Comparison of ENCODE assay signal across 17 cellular contexts in the genomic region with DNA sequence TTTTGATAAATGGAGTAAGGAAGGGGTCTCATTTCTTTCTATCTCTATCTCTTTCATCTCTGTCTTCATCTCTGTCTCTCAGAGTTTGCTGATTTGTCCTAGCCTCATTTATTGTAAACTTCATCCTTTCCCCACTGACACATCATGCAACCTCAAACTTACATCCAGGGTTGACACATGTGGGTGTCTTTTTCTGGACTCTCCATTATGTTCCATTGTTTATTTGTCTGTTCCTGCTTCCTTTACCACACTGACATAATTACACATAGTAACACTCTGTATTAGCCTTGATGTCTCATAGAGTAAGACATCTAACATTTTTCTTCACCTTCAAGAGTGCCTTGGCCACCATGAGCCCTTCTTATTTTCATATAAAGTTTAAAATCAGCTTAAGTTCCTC. TPM values are rescaled to one million over a fixed set of nuclear protein-coding genes. Genes with fewer than 3 reads are reported as not detected.
A peak's percentile ranks its signal among the peaks of the same experiment; 100 is the strongest.
DNase-seq lines count a peak whose midpoint lies in the region; ATAC-seq, FAIRE-seq and TF ChIP-seq lines count a peak whose summit lies in the region.
"Had no signal": no experiment of that assay in that cellular context is flagged by ENCODE, and none has a peak within 500 bp of the region (broad histone marks: within the 10 kb centered on the region; RNA-seq: fewer than 3 reads in every experiment).

No MANE protein-coding gene starts in this region.

- H3K4me2 ChIP-seq in endothelial cell of umbilical vein (ENCODE audit: insufficient read depth, low read length), result no peak overlapping the region

- peaks cover 0 to 6% of the 10 kb centered on the region in 2 donors for H3K9me3 Mint-ChIP-seq in stimulated activated naive CD8-positive, alpha-beta T cell treated with anti-CD3 and anti-CD28 coated beads, Interleukin-15, amount 100 ng/mL, for 72 hours
- no peaks in the 10 kb centered on the region for H3K9me3 Mint-ChIP-seq in activated T-helper 17 cell treated with anti-CD3 and anti-CD28 coated beads, Interleukin-2, amount 50 U/mL, for 72 hours
- no peaks in the 10 kb centered on the region for H3K9me3 Mint-ChIP-seq in natural killer cell treated with Interleukin-12 subunit alpha and Interleukin-12 subunit beta and Interleukin-15 and Interleukin-18, amount 100 ng/mL, for 72 hours
- H3K9me3 Mint-ChIP-seq: CD4-positive, alpha-beta T cell; HFFc6 had no signal

- no peak for TF ChIP-seq EP300 in ovary (IDR thresholded peaks at IDR 0.05)

- H2AFZ ChIP-seq in endothelial cell of umbilical vein (ENCODE audit: low read depth, low read length), result no peak overlapping the region

- no peaks in the 10 kb centered on the region for H3K9me1 ChIP-seq in endothelial cell of umbilical vein (replicated peaks; ENCODE audit: control insufficient read depth, extremely low read depth, insufficient read depth, low read length)

- POLR2A ChIA-PET in endothelial cell of umbilical vein (lab: Charles Lee), result no interaction called here

- no peak for DNase-seq in stimulated activated naive CD8-positive, alpha-beta T cell treated with anti-CD3 and anti-CD28 coated beads, Interleukin-15, Interleukin-2, amounts not matched to agents 100 U/mL and 50 U/mL, for 24 hours
- DNase-seq in stimulated activated naive CD8-positive, alpha-beta T cell treated with anti-CD3 and anti-CD28 coated beads, Interleukin-15, amount 100 ng/mL, for 72 hours, result no peak
- no peak for DNase-seq in endothelial cell of umbilical vein (ENCODE audit: low read depth, low spot score)
- DNase-seq in natural killer cell treated with Interleukin-12 subunit alpha and Interleukin-12 subunit beta and Interleukin-15 and Interleukin-18, amount 100 ng/mL, for 72 hours (ENCODE audit: low spot score), result no peak
- DNase-seq in ovary, result no peak
- DNase-seq: C1 segment of cervical spinal cord; Calu3; CD4-positive, alpha-beta T cell; DMS 273 treated with DMSO at 0.1 percent for 48 hours; HCEC 1CT; HFFc6 had no signal

- no peaks in the 10 kb centered on the region for H3K27me3 Mint-ChIP-seq in stimulated activated naive CD8-positive, alpha-beta T cell treated with anti-CD3 and anti-CD28 coated beads, Interleukin-15, amount 100 ng/mL, for 72 hours
- H3K27me3 Mint-ChIP-seq in activated T-helper 17 cell treated with anti-CD3 and anti-CD28 coated beads, Interleukin-2, amount 50 U/mL, for 72 hours, result no peaks in the 10 kb centered on the region
- H3K27me3 Mint-ChIP-seq in natural killer cell treated with Interleukin-12 subunit alpha and Interleukin-12 subunit beta and Interleukin-15 and Interleukin-18, amount 100 ng/mL, for 72 hours, result peaks cover 7 to 10% of the 10 kb centered on the region in 2 donors
- H3K27me3 Mint-ChIP-seq: CD4-positive, alpha-beta T cell had no signal

- H3K9ac ChIP-seq in endothelial cell of umbilical vein (replicated peaks; ENCODE audit: extremely low read depth, insufficient read depth, low read length), result no peak overlapping the region

- H3K27me3 ChIP-seq in endothelial cell of umbilical vein (ENCODE audit: control insufficient read depth in 2 of 2, insufficient read depth in 2 of 2, low read length in 2 of 2) (no peaks in the 10 kb centered on the region), ovary (no peaks in the 10 kb centered on the region)

- H3K4me1 ChIP-seq in endothelial cell of umbilical vein (ENCODE audit: control insufficient read depth, extremely low read depth, insufficient read depth, low read length) (no peaks in the 10 kb centered on the region), ovary (ENCODE audit: insufficient read depth) (no peaks in the 10 kb centered on the region)

- CTCF ChIA-PET in endothelial cell of umbilical vein (lab: Charles Lee), result interaction anchor here (2.6 kb wide), 1 partner anchor 8 kb away, joined by 12 read pairs; the partner anchor contains the start of gene SRD5A3

- no peaks in the 10 kb centered on the region for H3K36me3 ChIP-seq in endothelial cell of umbilical vein (ENCODE audit: control insufficient read depth in 2 of 2, extremely low read depth in 1 of 2, insufficient read depth in 2 of 2, low read length in 2 of 2)
- no peaks in the 10 kb centered on the region for H3K36me3 ChIP-seq in ovary

- no peak overlapping the region for H3K4me3 Mint-ChIP-seq in stimulated activated naive CD8-positive, alpha-beta T cell treated with anti-CD3 and anti-CD28 coated beads, Interleukin-15, amount 100 ng/mL, for 72 hours
- H3K4me3 Mint-ChIP-seq in activated T-helper 17 cell treated with anti-CD3 and anti-CD28 coated beads, Interleukin-2, amount 50 U/mL, for 72 hours, result peak overlapping the region; percentile 1
- H3K4me3 Mint-ChIP-seq in natural killer cell treated with Interleukin-12 subunit alpha and Interleukin-12 subunit beta and Interleukin-15 and Interleukin-18, amount 100 ng/mL, for 72 hours, result no peak overlapping the region
- H3K4me3 Mint-ChIP-seq: B cell; CD4-positive, alpha-beta T cell; HFFc6 had no signal

- no peaks in the 10 kb centered on the region for H3K79me2 ChIP-seq in endothelial cell of umbilical vein (ENCODE audit: control insufficient read depth, insufficient read depth, low read length)

- no peaks in the 10 kb centered on the region for H4K20me1 ChIP-seq in endothelial cell of umbilical vein (replicated peaks; ENCODE audit: control insufficient read depth, extremely low read depth, insufficient read depth, low read length)

- dilution Hi-C loops in endothelial cell of umbilical vein (cut with MboI; ENCODE audit: extremely low pct_ligation_motif_present, low sequenced_read_pairs), result no loop called here

- peaks cover 23% of the 10 kb centered on the region for H3K4me1 Mint-ChIP-seq in stimulated activated naive CD8-positive, alpha-beta T cell treated with anti-CD3 and anti-CD28 coated beads, Interleukin-15, amount 100 ng/mL, for 72 hours
- peaks cover 5% of the 10 kb centered on the region for H3K4me1 Mint-ChIP-seq in activated T-helper 17 cell treated with anti-CD3 and anti-CD28 coated beads, Interleukin-2, amount 50 U/mL, for 72 hours
- H3K4me1 Mint-ChIP-seq in natural killer cell treated with Interleukin-12 subunit alpha and Interleukin-12 subunit beta and Interleukin-15 and Interleukin-18, amount 100 ng/mL, for 72 hours (ENCODE audit: low read depth in 2 of 2), result peaks cover 0 to 11% of the 10 kb centered on the region in 2 donors
- H3K4me1 Mint-ChIP-seq: B cell had no signal

- ATAC-seq in stimulated activated naive CD8-positive, alpha-beta T cell treated with anti-CD3 and anti-CD28 coated beads, Interleukin-15, Interleukin-2, amounts not matched to agents 100 U/mL and 50 U/mL, for 24 hours, result peak; percentile 54
- no peak for ATAC-seq in stimulated activated naive CD8-positive, alpha-beta T cell treated with anti-CD3 and anti-CD28 coated beads, Interleukin-15, amount 100 ng/mL, for 72 hours
- peak; percentile 78 for ATAC-seq in activated T-helper 17 cell treated with anti-CD3 and anti-CD28 coated beads, Interleukin-2, amount 50 U/mL, for 72 hours (replicated peaks)
- ATAC-seq in HG02840 (IDR thresholded peaks at IDR 0.05; ENCODE audit: low FRiP score, unreplicated experiment), result no peak
- no peak for ATAC-seq in natural killer cell treated with Interleukin-12 subunit alpha and Interleukin-12 subunit beta and Interleukin-15 and Interleukin-18, amount 100 ng/mL, for 72 hours
- ATAC-seq: GM12878 had no signal

- FAIRE-seq in endothelial cell of umbilical vein (lab: Jason Lieb, UNC), result peak; percentile 69
- FAIRE-seq: A204.1, GM12878, GM18507 had no signal

- H3K9me3 ChIP-seq in endothelial cell of umbilical vein (replicated peaks; ENCODE audit: control insufficient read depth, insufficient read depth, low read length), result no peaks in the 10 kb centered on the region
- H3K9me3 ChIP-seq in ovary, result no peaks in the 10 kb centered on the region

- no peak overlapping the region for H3K4me3 ChIP-seq in endothelial cell of umbilical vein (replicated peaks in 1 of 3; ENCODE audit: insufficient read depth in 1 of 3, low read depth in 1 of 3, low read length in 3 of 3)
- no peak overlapping the region for H3K4me3 ChIP-seq in ovary
- H3K4me3 ChIP-seq: GM12878 had no signal

- TF ChIP-seq POLR2A in endothelial cell of umbilical vein (IDR thresholded peaks at IDR 0.05; ENCODE audit: low read depth, low read length), result no peak
- TF ChIP-seq POLR2A in ovary (IDR thresholded peaks at IDR 0.05), result no peak

- TF ChIP-seq CTCF in endothelial cell of umbilical vein (IDR thresholded peaks at IDR 0.05; ENCODE audit: extremely low read depth in 1 of 2, insufficient read depth in 1 of 2, low read depth in 1 of 2, low read length in 2 of 2) (no peak), ovary (IDR thresholded peaks at IDR 0.05) (no peak)

- no peaks in the 10 kb centered on the region for H3K36me3 Mint-ChIP-seq in activated T-helper 17 cell treated with anti-CD3 and anti-CD28 coated beads, Interleukin-2, amount 50 U/mL, for 72 hours (ENCODE audit: low read depth)
- H3K36me3 Mint-ChIP-seq in natural killer cell treated with Interleukin-12 subunit alpha and Interleukin-12 subunit beta and Interleukin-15 and Interleukin-18, amount 100 ng/mL, for 72 hours, result no peaks in the 10 kb centered on the region

- H3K27ac Mint-ChIP-seq in stimulated activated naive CD8-positive, alpha-beta T cell treated with anti-CD3 and anti-CD28 coated beads, Interleukin-15, amount 100 ng/mL, for 72 hours, result no peak overlapping the region
- H3K27ac Mint-ChIP-seq in activated T-helper 17 cell treated with anti-CD3 and anti-CD28 coated beads, Interleukin-2, amount 50 U/mL, for 72 hours, result no peak overlapping the region
- H3K27ac Mint-ChIP-seq in natural killer cell treated with Interleukin-12 subunit alpha and Interleukin-12 subunit beta and Interleukin-15 and Interleukin-18, amount 100 ng/mL, for 72 hours, result no peak overlapping the region
- H3K27ac Mint-ChIP-seq: B cell; CD4-positive, alpha-beta T cell; HFFc6 had no signal

- H3K27ac ChIP-seq in endothelial cell of umbilical vein (ENCODE audit: insufficient read depth, low read depth, low read length), result no peak overlapping the region
- no peak overlapping the region for H3K27ac ChIP-seq in ovary

- no TSS peak for BruUV-seq in endothelial cell of umbilical vein (replicated peaks; lab: Mats Ljungman, UMichigan)

- intact Hi-C loops in endothelial cell of umbilical vein (cut with micrococcal nuclease), result no loop called here
- intact Hi-C loops in ovary (cut with DNase I), result no loop called here

RNA-seq across cellular contexts. Expression of gene SRD5A3, which starts 8.1 kb away (rescaled TPM):
- 1 to 10 TPM; 5.1 to 7.7 TPM for total RNA-seq in activated T-helper 17 cell treated with anti-CD3 and anti-CD28 coated beads, Interleukin-2, amount 50 U/mL, for 72 hours
- total RNA-seq in endothelial cell of umbilical vein, result 24.3 and 30.4 TPM in 2 replicates
- 23.6 and 29.0 TPM in 2 replicates for polyA plus RNA-seq in endothelial cell of umbilical vein
- polyA plus RNA-seq in endothelial cell of umbilical vein (2011; cell fraction: cytosol; rRNA removed), result 19.4 and 22.3 TPM in 2 replicates
- polyA plus RNA-seq in endothelial cell of umbilical vein (2011; cell fraction: nucleus; rRNA removed), result 8.9 and 9.2 TPM in 2 replicates
- 17.0 and 23.7 TPM in 2 replicates for polyA plus RNA-seq in endothelial cell of umbilical vein (2012)
- polyA minus RNA-seq in endothelial cell of umbilical vein, result 36.5 and 44.5 TPM in 2 replicates
- 16.2 TPM for polyA minus RNA-seq in endothelial cell of umbilical vein (2011; cell fraction: cytosol; rRNA and poly(A)+ RNA removed)
- polyA minus RNA-seq in endothelial cell of umbilical vein (2011; cell fraction: nucleus; rRNA and poly(A)+ RNA removed), result 4.1 and 4.4 TPM in 2 replicates
- 1 to 10 TPM; 7.2 to 7.3 TPM for total RNA-seq in natural killer cell treated with Interleukin-12 subunit alpha and Interleukin-12 subunit beta and Interleukin-15 and Interleukin-18, amount 100 ng/mL, for 72 hours
- total RNA-seq in ovary, result 1 to 10 TPM; 1.2 to 9.4 (median 2.9) TPM
- polyA plus RNA-seq in ovary, result 10 to 100 TPM in 1 of 2 donors, 1 to 10 TPM in 1; 2.9 to 12.3 TPM

RNA-seq across cellular contexts. Expression of gene TMEM165, which starts 57.8 kb away (rescaled TPM):
- total RNA-seq in activated T-helper 17 cell treated with anti-CD3 and anti-CD28 coated beads, Interleukin-2, amount 50 U/mL, for 72 hours, result 10 to 100 TPM; 60.5 to 81.9 TPM
- 159 and 177 TPM in 2 replicates for total RNA-seq in endothelial cell of umbilical vein
- 144 and 188 TPM in 2 replicates for polyA plus RNA-seq in endothelial cell of umbilical vein
- polyA plus RNA-seq in endothelial cell of umbilical vein (2011; cell fraction: cytosol; rRNA removed), result 71.6 and 82.9 TPM in 2 replicates
- 224 and 301 TPM in 2 replicates for polyA plus RNA-seq in endothelial cell of umbilical vein (2011; cell fraction: nucleus; rRNA removed)
- polyA plus RNA-seq in endothelial cell of umbilical vein (2012), result 67.9 and 96.6 TPM in 2 replicates
- polyA minus RNA-seq in endothelial cell of umbilical vein, result 376 and 416 TPM in 2 replicates
- polyA minus RNA-seq in endothelial cell of umbilical vein (2011; cell fraction: cytosol; rRNA and poly(A)+ RNA removed), result 58.4 TPM
- 216 and 313 TPM in 2 replicates for polyA minus RNA-seq in endothelial cell of umbilical vein (2011; cell fraction: nucleus; rRNA and poly(A)+ RNA removed)
- total RNA-seq in natural killer cell treated with Interleukin-12 subunit alpha and Interleukin-12 subunit beta and Interleukin-15 and Interleukin-18, amount 100 ng/mL, for 72 hours, result 100 to 1,000 TPM; 134 to 157 TPM
- total RNA-seq in ovary, result 100 to 1,000 TPM in 1 of 7 donors, 10 to 100 TPM in 6; 54.6 to 230 (median 84.1) TPM
- polyA plus RNA-seq in ovary, result 10 to 100 TPM; 33.3 to 57.8 TPM

Comparison
In these comparisons a context has a peak if more than half of its experiments do, and no peak if none do; other contexts are left out.
1. ATAC-seq: peak in stimulated activated naive CD8-positive, alpha-beta T cell treated with anti-CD3 and anti-CD28 coated beads, Interleukin-15, Interleukin-2, amounts not matched to agents 100 U/mL and 50 U/mL, for 24 hours (single experiment) and activated T-helper 17 cell treated with anti-CD3 and anti-CD28 coated beads, Interleukin-2, amount 50 U/mL, for 72 hours (single experiment); none in stimulated activated naive CD8-positive, alpha-beta T cell treated with anti-CD3 and anti-CD28 coated beads, Interleukin-15, amount 100 ng/mL, for 72 hours (single experiment), HG02840 (single experiment) and natural killer cell treated with Interleukin-12 subunit alpha and Interleukin-12 subunit beta and Interleukin-15 and Interleukin-18, amount 100 ng/mL, for 72 hours (0 of 2).